1 cellular context compared by ENCODE assay signal in the genomic region with DNA sequence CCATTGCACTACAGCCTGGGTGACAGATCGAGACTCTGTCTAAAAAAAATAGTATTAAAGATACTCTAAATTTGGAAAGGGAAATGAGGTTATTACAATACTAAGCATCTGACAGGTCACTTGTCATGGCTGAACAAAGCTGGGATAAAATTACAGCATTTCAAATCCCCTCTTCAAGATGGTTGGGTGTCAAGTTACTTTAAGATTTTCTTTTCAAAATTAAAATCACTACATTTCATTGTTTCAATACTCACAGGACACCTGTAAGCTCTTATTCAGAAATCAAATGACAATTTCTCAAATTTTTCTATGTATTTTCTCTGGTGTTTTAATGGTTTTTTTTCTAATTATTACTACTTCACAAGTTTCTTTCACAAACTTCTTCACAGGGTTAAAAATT.
TF ChIP-seq lines count a peak whose summit lies in the region.

No MANE protein-coding gene starts in this region.

TF ChIP-seq in H1, 55 proteins besides CTCF, POLR2A, EP300 and RAD21:
- TF ChIP-seq CREB1 (IDR thresholded peaks at IDR 0.05) (no peak), TAF7 (optimal IDR thresholded peaks at IDR 0.05; ENCODE audit: borderline replicate concordance, low read depth, low read length) (peak; percentile 8), RBBP5 (IDR thresholded peaks at IDR 0.05; ENCODE audit: borderline replicate concordance, low read depth, low read length) (no peak), POU5F1 (IDR thresholded peaks at IDR 0.05; ENCODE audit: low read depth, low read length) (no peak)
TF ChIP-seq in H1: peak in this region for 1.
